24 cellular contexts compared by ENCODE assay signal in the genomic region with DNA sequence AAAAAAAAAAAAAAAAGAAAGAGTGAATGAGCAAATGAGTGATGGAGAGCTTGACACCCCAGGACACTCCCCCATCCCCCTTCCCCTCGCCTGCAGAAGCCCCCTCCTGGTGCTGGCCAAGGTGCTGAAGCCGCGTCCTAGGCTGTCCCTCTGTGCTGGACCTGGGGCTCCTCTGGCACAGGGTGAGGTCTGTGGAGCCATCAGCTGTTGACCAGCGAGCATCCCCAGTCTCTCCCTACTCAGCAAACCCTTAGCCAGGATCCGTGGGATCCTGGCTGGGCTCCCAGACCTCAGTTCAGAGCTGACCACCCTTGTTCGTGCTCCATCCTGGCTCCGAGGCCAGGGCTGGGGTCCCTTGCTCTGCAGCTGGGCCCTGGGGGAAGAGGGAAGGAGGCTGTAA. TPM values are rescaled to one million over a fixed set of nuclear protein-coding genes. Genes with fewer than 3 reads are reported as not detected.
DNase-seq lines count a peak whose midpoint lies in the region; ATAC-seq, FAIRE-seq and TF ChIP-seq lines count a peak whose summit lies in the region.
"Had no signal": no experiment of that assay in that cellular context is flagged by ENCODE, and none has a peak within 500 bp of the region (broad histone marks: within the 10 kb centered on the region; RNA-seq: fewer than 3 reads in every experiment).

No MANE protein-coding gene starts in this region.

- H3K27me3 Mint-ChIP-seq in natural killer cell treated with Interleukin-12 subunit alpha and Interleukin-12 subunit beta and Interleukin-15 and Interleukin-18, amount 100 ng/mL, for 72 hours = peaks cover 26 to 36% of the 10 kb centered on the region in 2 donors
- H3K27me3 Mint-ChIP-seq in natural killer cell (ENCODE audit: low read depth in 2 of 2) (peaks cover 12 to 45% of the 10 kb centered on the region in 2 donors), endothelial cell (ENCODE audit: unreplicated experiment) (peaks cover 12% of the 10 kb centered on the region)
- peaks cover 40% of the 10 kb centered on the region for H3K27me3 Mint-ChIP-seq in activated naive CD4-positive, alpha-beta T cell treated with anti-CD3 and anti-CD28 coated beads for 36 hours (ENCODE audit: low read depth)

- H3K4me3 Mint-ChIP-seq in natural killer cell treated with Interleukin-12 subunit alpha and Interleukin-12 subunit beta and Interleukin-15 and Interleukin-18, amount 100 ng/mL, for 72 hours = no peak overlapping the region
- no peak overlapping the region for H3K4me3 Mint-ChIP-seq in natural killer cell
- no peak overlapping the region for H3K4me3 Mint-ChIP-seq in endothelial cell (ENCODE audit: unreplicated experiment)
- H3K4me3 Mint-ChIP-seq in activated naive CD4-positive, alpha-beta T cell treated with anti-CD3 and anti-CD28 coated beads for 36 hours = no peak overlapping the region

- peaks cover 10% of the 10 kb centered on the region for H3K36me3 Mint-ChIP-seq in natural killer cell treated with Interleukin-12 subunit alpha and Interleukin-12 subunit beta and Interleukin-15 and Interleukin-18, amount 100 ng/mL, for 72 hours
- H3K36me3 Mint-ChIP-seq in natural killer cell = peaks cover 9% of the 10 kb centered on the region
- H3K36me3 Mint-ChIP-seq in endothelial cell (ENCODE audit: low read depth, unreplicated experiment) = no peaks in the 10 kb centered on the region
- H3K36me3 Mint-ChIP-seq in activated naive CD4-positive, alpha-beta T cell treated with anti-CD3 and anti-CD28 coated beads for 36 hours (ENCODE audit: low read depth) = peaks cover 1% of the 10 kb centered on the region

- TF ChIP-seq CTCF in natural killer cell (IDR thresholded peaks at IDR 0.05) (no peak), endothelial cell (IDR thresholded peaks at IDR 0.05; ENCODE audit: unreplicated experiment) (no peak)

- intact Hi-C loops in natural killer cell (cut with micrococcal nuclease) = no loop called here
- intact Hi-C loops in activated naive CD4-positive, alpha-beta T cell treated with anti-CD3 and anti-CD28 coated beads for 36 hours (cut with micrococcal nuclease) = loop anchor here (10.0 kb wide), 1 partner anchor 332 kb away; no protein-coding TSS in a partner anchor

- peaks cover 0 to 4% of the 10 kb centered on the region in 2 donors for H3K4me1 Mint-ChIP-seq in natural killer cell treated with Interleukin-12 subunit alpha and Interleukin-12 subunit beta and Interleukin-15 and Interleukin-18, amount 100 ng/mL, for 72 hours (ENCODE audit: low read depth in 2 of 2)
- peaks cover 0 to 5% of the 10 kb centered on the region in 2 donors for H3K4me1 Mint-ChIP-seq in natural killer cell
- peaks cover 6% of the 10 kb centered on the region for H3K4me1 Mint-ChIP-seq in endothelial cell (ENCODE audit: unreplicated experiment)
- peaks cover 9% of the 10 kb centered on the region for H3K4me1 Mint-ChIP-seq in activated naive CD4-positive, alpha-beta T cell treated with anti-CD3 and anti-CD28 coated beads for 36 hours (ENCODE audit: low read depth)

- FAIRE-seq in frontal cortex (lab: Jason Lieb, UNC) = no peak
- FAIRE-seq: GM19239 had no signal

- peak; percentile 35 for DNase-seq in natural killer cell treated with Interleukin-12 subunit alpha and Interleukin-12 subunit beta and Interleukin-15 and Interleukin-18, amount 100 ng/mL, for 72 hours (ENCODE audit: low spot score)
- DNase-seq in natural killer cell (no peak), endothelial cell (ENCODE audit: low spot score) (peak; percentile 47), mesenteric fat pad (ENCODE audit: low spot score) (peak; percentile 57), dermis blood vessel endothelial cell (no peak), frontal cortex (ENCODE audit: low spot score in 2 of 2) (no peak), globus pallidus (ENCODE audit: low spot score) (no peak)
- DNase-seq in activated naive CD4-positive, alpha-beta T cell treated with anti-CD3 and anti-CD28 coated beads for 36 hours = no peak
- DNase-seq: activated CD4-positive, alpha-beta T cell treated with anti-CD3 and anti-CD28 coated beads, Interleukin-2, amount 50 U/mL, for 1 hour; amniotic stem cell; foreskin keratinocyte; GM23248; MM.1S; NCI-H1436 treated with DMSO at 0.1 percent for 48 hours; NCI-H524 treated with DMSO at 0.1 percent for 48 hours; nucleus accumbens; RPMI8226; SW 1271 had no signal

- ATAC-seq in natural killer cell treated with Interleukin-12 subunit alpha and Interleukin-12 subunit beta and Interleukin-15 and Interleukin-18, amount 100 ng/mL, for 72 hours = no peak
- no peak for ATAC-seq in natural killer cell
- ATAC-seq: foreskin keratinocyte, left lung, sciatic nerve had no signal

- H3K27ac Mint-ChIP-seq in natural killer cell treated with Interleukin-12 subunit alpha and Interleukin-12 subunit beta and Interleukin-15 and Interleukin-18, amount 100 ng/mL, for 72 hours = no peak overlapping the region
- H3K27ac Mint-ChIP-seq in natural killer cell (no peak overlapping the region), endothelial cell (ENCODE audit: unreplicated experiment) (no peak overlapping the region)
- no peak overlapping the region for H3K27ac Mint-ChIP-seq in activated naive CD4-positive, alpha-beta T cell treated with anti-CD3 and anti-CD28 coated beads for 36 hours

- CTCF ChIA-PET in activated naive CD4-positive, alpha-beta T cell treated with anti-CD3 and anti-CD28 coated beads for 36 hours (lab: Charles Lee) = no interaction called here

- H3K9me3 Mint-ChIP-seq in natural killer cell treated with Interleukin-12 subunit alpha and Interleukin-12 subunit beta and Interleukin-15 and Interleukin-18, amount 100 ng/mL, for 72 hours = peaks cover 3% of the 10 kb centered on the region
- peaks cover 2 to 9% of the 10 kb centered on the region in 2 donors for H3K9me3 Mint-ChIP-seq in natural killer cell
- H3K9me3 Mint-ChIP-seq in endothelial cell (ENCODE audit: unreplicated experiment) = peaks cover 4% of the 10 kb centered on the region
- peaks cover 9% of the 10 kb centered on the region for H3K9me3 Mint-ChIP-seq in activated naive CD4-positive, alpha-beta T cell treated with anti-CD3 and anti-CD28 coated beads for 36 hours

RNA-seq across cellular contexts. Expression of gene KIF26A, which starts 5.4 kb away (rescaled TPM):
- not detected for total RNA-seq in natural killer cell treated with Interleukin-12 subunit alpha and Interleukin-12 subunit beta and Interleukin-15 and Interleukin-18, amount 100 ng/mL, for 72 hours
- total RNA-seq in natural killer cell (not detected), endothelial cell (ENCODE audit: unreplicated experiment) (96.9 TPM), mesenteric fat pad (3.2 TPM), dermis blood vessel endothelial cell (23.8 and 31.8 TPM in 2 replicates), frontal cortex (13.0 TPM)
- under 1 TPM; 0.07 TPM for total RNA-seq in activated naive CD4-positive, alpha-beta T cell treated with anti-CD3 and anti-CD28 coated beads for 36 hours
- total RNA-seq: GM23248 had no signal

RNA-seq across cellular contexts. Expression of gene ASPG, which starts 47.5 kb away (rescaled TPM):
- not detected for total RNA-seq in natural killer cell treated with Interleukin-12 subunit alpha and Interleukin-12 subunit beta and Interleukin-15 and Interleukin-18, amount 100 ng/mL, for 72 hours
- not detected for total RNA-seq in natural killer cell
- total RNA-seq in endothelial cell (ENCODE audit: unreplicated experiment) = 1.2 TPM
- total RNA-seq in mesenteric fat pad = 1.1 TPM
- under 0.01 TPM in 1 of 2 replicates, not detected in the other for total RNA-seq in dermis blood vessel endothelial cell
- not detected for total RNA-seq in activated naive CD4-positive, alpha-beta T cell treated with anti-CD3 and anti-CD28 coated beads for 36 hours
- total RNA-seq in frontal cortex = 0.41 TPM
- total RNA-seq: dermis microvascular lymphatic vessel endothelial cell, epithelial cell of proximal tubule, G401, GM23248 had no signal

Comparison
In these comparisons a context has a peak if more than half of its experiments do, and no peak if none do; other contexts are left out.
1. DNase-seq: peak in natural killer cell treated with Interleukin-12 subunit alpha and Interleukin-12 subunit beta and Interleukin-15 and Interleukin-18, amount 100 ng/mL, for 72 hours (single experiment), endothelial cell (single experiment) and mesenteric fat pad (single experiment); none in natural killer cell (single experiment), dermis blood vessel endothelial cell (single experiment), activated naive CD4-positive, alpha-beta T cell treated with anti-CD3 and anti-CD28 coated beads for 36 hours (single experiment), frontal cortex (0 of 2) and globus pallidus (single experiment).